ENCODE assay signal across 8 cellular contexts in the genomic region with DNA sequence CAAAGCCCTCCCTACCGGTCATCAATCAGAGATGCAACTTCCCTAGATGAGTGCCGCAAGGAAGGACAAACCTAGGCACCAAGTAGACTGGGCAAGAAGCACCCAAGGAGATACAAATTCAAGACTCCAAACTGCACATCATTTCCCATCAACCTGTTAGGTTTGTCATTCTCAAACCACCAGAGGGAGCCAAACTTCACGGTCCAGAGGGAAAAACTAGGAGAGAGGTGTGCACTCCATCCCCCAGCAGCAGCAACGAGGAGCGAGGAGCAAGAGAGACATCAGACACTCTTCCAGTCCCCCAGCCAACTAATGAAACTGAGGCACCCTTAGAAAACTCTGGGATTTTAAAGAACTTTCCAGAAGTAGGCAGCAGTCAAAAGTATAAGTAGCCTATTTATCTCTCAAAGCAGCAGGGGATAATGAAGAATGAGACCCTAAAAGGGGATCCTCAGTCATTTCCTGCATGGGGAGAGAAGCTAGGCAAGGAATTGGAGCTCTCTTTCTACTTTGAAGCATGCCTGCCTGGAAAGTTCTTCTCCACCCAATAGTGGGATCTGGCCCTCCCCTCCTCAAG. TPM values are rescaled to one million over a fixed set of nuclear protein-coding genes. Genes with fewer than 3 reads are reported as not detected.
DNase-seq lines count a peak whose midpoint lies in the region; ATAC-seq and TF ChIP-seq lines count a peak whose summit lies in the region.

No MANE protein-coding gene starts in this region.

- H3K4me1 Mint-ChIP-seq in Calu3 (ENCODE audit: low read depth, unreplicated experiment) (peaks cover 27% of the 10 kb centered on the region), WTC11 (peaks cover 11% of the 10 kb centered on the region)

- intact Hi-C loops in Calu3 (cut with micrococcal nuclease; ENCODE audit: unreplicated experiment), result loop anchor here (2.0 kb wide), 1 partner anchor 231 kb away; no protein-coding TSS in a partner anchor

- DNase-seq in Calu3 (peak; percentile 77), HEK293T (ENCODE audit: extremely low spot score) (peak; percentile 80), NCI-H2171 treated with DMSO at 0.1 percent for 48 hours (lab: John Stamatoyannopoulos, UW) (peak; percentile 74), WTC11 (ENCODE audit: low spot score) (peak; percentile 43), cerebellar cortex (ENCODE audit: low spot score) (peak; percentile 70), left kidney (ENCODE audit: low read depth, low spot score) (peak; percentile 91)
- DNase-seq in stimulated activated CD8-positive, alpha-beta memory T cell treated with anti-CD3 and anti-CD28 coated beads, Interleukin-12 subunit alpha, Interleukin-12 subunit beta, amount 100 ng/mL, for 1 hour (ENCODE audit: low read depth), result peak; percentile 17

- H3K4me3 Mint-ChIP-seq in Calu3 (ENCODE audit: low read depth, unreplicated experiment) (no peak overlapping the region), WTC11 (no peak overlapping the region; the same call in 1 of the 2 replicates)

- no TSS peak for BruUV-seq in Calu3 (replicated peaks; lab: Mats Ljungman, UMichigan)

- TF ChIP-seq CTCF in Calu3 (IDR thresholded peaks at IDR 0.05; ENCODE audit: unreplicated experiment), result peak; percentile 74
- 0 out of 2 replicates have a peak, but pooled peaks have one; percentile 36 for TF ChIP-seq CTCF in WTC11 (IDR thresholded peaks at IDR 0.05)

- H3K9me3 Mint-ChIP-seq in Calu3 (ENCODE audit: low read depth, unreplicated experiment) (no peaks in the 10 kb centered on the region), WTC11 (no peaks in the 10 kb centered on the region)

- CTCF ChIA-PET in Calu3 (lab: Charles Lee) (interaction anchor here (0.7 kb wide), 1 partner anchor 36 kb away, joined by 3 read pairs; no protein-coding TSS in a partner anchor), HEK293T (lab: Yijun Ruan, JAX) (interaction anchor here (0.6 to 0.7 kb wide), 2 partner anchors 12 to 119 kb away, joined by 3 to 6 read pairs; no protein-coding TSS in a partner anchor), WTC11 (lab: Charles Lee) (interaction anchor here (0.6 to 1.2 kb wide), 5 partner anchors 11 to 106 kb away, joined by 3 to 4 read pairs (median 4); partner anchors contain the start of gene HSP90B1)

- no peak overlapping the region for H3K27ac Mint-ChIP-seq in Calu3 (ENCODE audit: unreplicated experiment)
- H3K27ac Mint-ChIP-seq in WTC11, result no peak overlapping the region

- POLR2A ChIA-PET in HEK293T (lab: Yijun Ruan, JAX), result no interaction called here
- POLR2A ChIA-PET in WTC11 (lab: Charles Lee), result no interaction called here

- ATAC-seq in WTC11 (peak; percentile 89), HG03378 (IDR thresholded peaks at IDR 0.05; ENCODE audit: unreplicated experiment) (no peak)

- H3K27me3 Mint-ChIP-seq in Calu3 (ENCODE audit: unreplicated experiment) (no peaks in the 10 kb centered on the region), WTC11 (ENCODE audit: low read depth) (no peaks in the 10 kb centered on the region)

- H3K36me3 Mint-ChIP-seq in Calu3 (ENCODE audit: insufficient read depth, unreplicated experiment), result no peaks in the 10 kb centered on the region
- no peaks in the 10 kb centered on the region for H3K36me3 Mint-ChIP-seq in WTC11

TF ChIP-seq in HEK293T, 16 proteins besides CTCF, POLR2A, EP300 and RAD21:
- TF ChIP-seq HDGF (IDR thresholded peaks at IDR 0.05; ENCODE audit: borderline replicate concordance) (no peak), TARDBP (IDR thresholded peaks at IDR 0.05) (no peak), LEF1 (IDR thresholded peaks at IDR 0.05; ENCODE audit: borderline replicate concordance) (no peak), PKNOX1 (IDR thresholded peaks at IDR 0.05) (no peak)

TF ChIP-seq in WTC11, 78 proteins besides CTCF, POLR2A, EP300 and RAD21:
- TF ChIP-seq ATF1 (CRISPR knock-in tag; IDR thresholded peaks at IDR 0.05) (no peak), RELA (CRISPR knock-in tag; IDR thresholded peaks at IDR 0.05; ENCODE audit: borderline replicate concordance) (no peak), ESRRA (CRISPR knock-in tag; IDR thresholded peaks at IDR 0.05; ENCODE audit: borderline replicate concordance) (no peak), TEAD1 (CRISPR knock-in tag; IDR thresholded peaks at IDR 0.05) (no peak), ETV6 (CRISPR knock-in tag; IDR thresholded peaks at IDR 0.05) (no peak), ATF6 (CRISPR knock-in tag; IDR thresholded peaks at IDR 0.05) (no peak), FOXP1 (CRISPR knock-in tag; IDR thresholded peaks at IDR 0.05; ENCODE audit: borderline replicate concordance) (no peak), HMGA2 (CRISPR knock-in tag; IDR thresholded peaks at IDR 0.05) (no peak), FOXJ3 (CRISPR knock-in tag; IDR thresholded peaks at IDR 0.05; ENCODE audit: borderline replicate concordance) (no peak), ZNF512 (CRISPR knock-in tag; IDR thresholded peaks at IDR 0.05; ENCODE audit: borderline replicate concordance) (no peak), TEAD4 (CRISPR knock-in tag; IDR thresholded peaks at IDR 0.05) (no peak), TP53 (CRISPR knock-in tag; IDR thresholded peaks at IDR 0.05) (no peak), ZNF396 (CRISPR knock-in tag; IDR thresholded peaks at IDR 0.05; ENCODE audit: borderline replicate concordance) (no peak), ZBTB21 (CRISPR knock-in tag; IDR thresholded peaks at IDR 0.05; ENCODE audit: borderline replicate concordance) (no peak), EMX1 (CRISPR knock-in tag; IDR thresholded peaks at IDR 0.05) (no peak), MXD4 (CRISPR knock-in tag; IDR thresholded peaks at IDR 0.05; ENCODE audit: borderline replicate concordance) (no peak)
- TF ChIP-seq, protein P1, sequence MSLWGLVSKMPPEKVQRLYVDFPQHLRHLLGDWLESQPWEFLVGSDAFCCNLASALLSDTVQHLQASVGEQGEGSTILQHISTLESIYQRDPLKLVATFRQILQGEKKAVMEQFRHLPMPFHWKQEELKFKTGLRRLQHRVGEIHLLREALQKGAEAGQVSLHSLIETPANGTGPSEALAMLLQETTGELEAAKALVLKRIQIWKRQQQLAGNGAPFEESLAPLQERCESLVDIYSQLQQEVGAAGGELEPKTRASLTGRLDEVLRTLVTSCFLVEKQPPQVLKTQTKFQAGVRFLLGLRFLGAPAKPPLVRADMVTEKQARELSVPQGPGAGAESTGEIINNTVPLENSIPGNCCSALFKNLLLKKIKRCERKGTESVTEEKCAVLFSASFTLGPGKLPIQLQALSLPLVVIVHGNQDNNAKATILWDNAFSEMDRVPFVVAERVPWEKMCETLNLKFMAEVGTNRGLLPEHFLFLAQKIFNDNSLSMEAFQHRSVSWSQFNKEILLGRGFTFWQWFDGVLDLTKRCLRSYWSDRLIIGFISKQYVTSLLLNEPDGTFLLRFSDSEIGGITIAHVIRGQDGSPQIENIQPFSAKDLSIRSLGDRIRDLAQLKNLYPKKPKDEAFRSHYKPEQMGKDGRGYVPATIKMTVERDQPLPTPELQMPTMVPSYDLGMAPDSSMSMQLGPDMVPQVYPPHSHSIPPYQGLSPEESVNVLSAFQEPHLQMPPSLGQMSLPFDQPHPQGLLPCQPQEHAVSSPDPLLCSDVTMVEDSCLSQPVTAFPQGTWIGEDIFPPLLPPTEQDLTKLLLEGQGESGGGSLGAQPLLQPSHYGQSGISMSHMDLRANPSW (CRISPR knock-in tag; conservative IDR thresholded peaks at IDR 0.05; ENCODE audit: low read depth), result no peak
- TF ChIP-seq, protein P2, sequence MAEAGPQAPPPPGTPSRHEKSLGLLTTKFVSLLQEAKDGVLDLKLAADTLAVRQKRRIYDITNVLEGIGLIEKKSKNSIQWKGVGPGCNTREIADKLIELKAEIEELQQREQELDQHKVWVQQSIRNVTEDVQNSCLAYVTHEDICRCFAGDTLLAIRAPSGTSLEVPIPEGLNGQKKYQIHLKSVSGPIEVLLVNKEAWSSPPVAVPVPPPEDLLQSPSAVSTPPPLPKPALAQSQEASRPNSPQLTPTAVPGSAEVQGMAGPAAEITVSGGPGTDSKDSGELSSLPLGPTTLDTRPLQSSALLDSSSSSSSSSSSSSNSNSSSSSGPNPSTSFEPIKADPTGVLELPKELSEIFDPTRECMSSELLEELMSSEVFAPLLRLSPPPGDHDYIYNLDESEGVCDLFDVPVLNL (CRISPR knock-in tag; IDR thresholded peaks at IDR 0.05; ENCODE audit: borderline replicate concordance, low read depth), result no peak

RNA-seq across cellular contexts. Expression of gene NT5DC3, which starts 37.0 kb away (rescaled TPM):
- 18.1 and 24.0 TPM in 2 replicates for total RNA-seq in Calu3 (2022)
- total RNA-seq in WTC11 (2021), result 12.2 to 12.8 TPM (median 12.5 TPM) in 3 replicates

RNA-seq across cellular contexts. Expression of gene HSP90B1, which starts 52.2 kb away (rescaled TPM):
- 1,299 and 1,328 TPM in 2 replicates for total RNA-seq in Calu3 (2022)
- total RNA-seq in WTC11 (2021), result 711 to 864 TPM (median 761 TPM) in 3 replicates

Comparison
In these comparisons a context has a peak if more than half of its experiments do, and no peak if none do; other contexts are left out.
1. DNase-seq: peak in every context shown above with its lines; median percentile 91 in left kidney; 80 in HEK293T; 77 in Calu3; 74 in NCI-H2171 treated with DMSO at 0.1 percent for 48 hours; 70 in cerebellar cortex; 43 in WTC11; 17 in stimulated activated CD8-positive, alpha-beta memory T cell treated with anti-CD3 and anti-CD28 coated beads, Interleukin-12 subunit alpha, Interleukin-12 subunit beta, amount 100 ng/mL, for 1 hour.